Comparison of ENCODE assay signal across 19 cellular contexts in genomic region chr1:177969825-177970371, GRCh38. TPM values are rescaled to one million over a fixed set of nuclear protein-coding genes. Genes with fewer than 3 reads are reported as not detected.
DNase-seq lines count a peak whose midpoint lies in the region; ATAC-seq, FAIRE-seq and TF ChIP-seq lines count a peak whose summit lies in the region.
"Had no signal": no experiment of that assay in that cellular context is flagged by ENCODE, and none has a peak within 500 bp of the region (broad histone marks: within the 10 kb centered on the region; RNA-seq: fewer than 3 reads in every experiment).

A gene with protein sequence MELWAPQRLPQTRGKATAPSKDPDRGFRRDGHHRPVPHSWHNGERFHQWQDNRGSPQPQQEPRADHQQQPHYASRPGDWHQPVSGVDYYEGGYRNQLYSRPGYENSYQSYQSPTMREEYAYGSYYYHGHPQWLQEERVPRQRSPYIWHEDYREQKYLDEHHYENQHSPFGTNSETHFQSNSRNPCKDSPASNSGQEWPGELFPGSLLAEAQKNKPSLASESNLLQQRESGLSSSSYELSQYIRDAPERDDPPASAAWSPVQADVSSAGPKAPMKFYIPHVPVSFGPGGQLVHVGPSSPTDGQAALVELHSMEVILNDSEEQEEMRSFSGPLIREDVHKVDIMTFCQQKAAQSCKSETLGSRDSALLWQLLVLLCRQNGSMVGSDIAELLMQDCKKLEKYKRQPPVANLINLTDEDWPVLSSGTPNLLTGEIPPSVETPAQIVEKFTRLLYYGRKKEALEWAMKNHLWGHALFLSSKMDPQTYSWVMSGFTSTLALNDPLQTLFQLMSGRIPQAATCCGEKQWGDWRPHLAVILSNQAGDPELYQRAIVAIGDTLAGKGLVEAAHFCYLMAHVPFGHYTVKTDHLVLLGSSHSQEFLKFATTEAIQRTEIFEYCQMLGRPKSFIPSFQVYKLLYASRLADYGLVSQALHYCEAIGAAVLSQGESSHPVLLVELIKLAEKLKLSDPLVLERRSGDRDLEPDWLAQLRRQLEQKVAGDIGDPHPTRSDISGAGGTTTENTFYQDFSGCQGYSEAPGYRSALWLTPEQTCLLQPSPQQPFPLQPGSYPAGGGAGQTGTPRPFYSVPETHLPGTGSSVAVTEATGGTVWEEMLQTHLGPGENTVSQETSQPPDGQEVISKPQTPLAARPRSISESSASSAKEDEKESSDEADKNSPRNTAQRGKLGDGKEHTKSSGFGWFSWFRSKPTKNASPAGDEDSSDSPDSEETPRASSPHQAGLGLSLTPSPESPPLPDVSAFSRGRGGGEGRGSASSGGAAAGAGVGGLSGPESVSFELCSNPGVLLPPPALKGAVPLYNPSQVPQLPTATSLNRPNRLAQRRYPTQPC (minus strand): TSS chr1:177970058. CDS start chr1:177967981, 2,077 bp downstream.

- H3K9ac ChIP-seq in GM12878 (ENCODE audit: control insufficient read depth, insufficient read depth, low read length): no peak within 1 kb of the TSS

- TF ChIP-seq EP300 in GM12878 (IDR thresholded peaks at IDR 0.05; ENCODE audit: borderline replicate concordance in 1 of 2, control insufficient read depth in 1 of 2, low read depth in 2 of 2, low read length in 2 of 2): no peak

- 0 out of 2 replicates have a peak within 1 kb of the TSS, but pooled peaks have one; percentile 3 for H3K4me2 ChIP-seq in GM12878 (ENCODE audit: control insufficient read depth, insufficient read depth)

- no TSS peak for BruUV-seq in GM12878 (replicated peaks; lab: Mats Ljungman, UMichigan)

- H4K20me1 ChIP-seq in GM12878 (ENCODE audit: control insufficient read depth, insufficient read depth): no peaks in the 10 kb centered on the region

- ATAC-seq in right cardiac atrium: peak; percentile 16 to 18
- peak; percentile 48 for ATAC-seq in GM12878
- no peak for ATAC-seq in HG02623 (IDR thresholded peaks at IDR 0.05; ENCODE audit: unreplicated experiment)
- ATAC-seq: left lung had no signal

- intact Hi-C loops in right cardiac atrium (cut with DNase I) (loop anchor here in 1 of 4 donors (2.0 kb wide), 1 partner anchor 25 kb away; no protein-coding TSS in a partner anchor), GM12878 (cut with micrococcal nuclease; ENCODE audit: unreplicated experiment) (no loop called here)

- RAD21 ChIA-PET in GM12878 (lab: Charles Lee; ENCODE audit: unreplicated experiment): no interaction called here

- no peak for TF ChIP-seq CTCF in right atrium auricular region (IDR thresholded peaks at IDR 0.05)
- TF ChIP-seq CTCF in GM12878 (IDR thresholded peaks at IDR 0.05 in 2 of 3, conservative IDR thresholded peaks at IDR 0.05 in 1 of 3; ENCODE audit: control insufficient read depth in 2 of 3, extremely low read depth in 1 of 3, insufficient read depth in 1 of 3, low read depth in 3 of 3, low read length in 3 of 3): no peak

- H3K9me3 ChIP-seq in right cardiac atrium (ENCODE audit: control insufficient read depth, low read length) (no peaks in the 10 kb centered on the region), right atrium auricular region (no peaks in the 10 kb centered on the region), GM12878 (replicated peaks; ENCODE audit: control insufficient read depth, insufficient read depth, low read length) (no peaks in the 10 kb centered on the region; the same call in 2 of the 3 replicates)
- H3K9me3 ChIP-seq: left lung, thyroid gland had no signal

- H3K36me3 ChIP-seq in right atrium auricular region (peaks cover 7% of the 10 kb centered on the region), GM12878 (ENCODE audit: control insufficient read depth in 2 of 2, insufficient read depth in 2 of 2, low read length in 1 of 2) (no peaks in the 10 kb centered on the region)

- no peaks in the 10 kb centered on the region for H3K79me2 ChIP-seq in GM12878 (ENCODE audit: control insufficient read depth, insufficient read depth, low read length)

- FAIRE-seq in GM12878 (lab: Jason Lieb, UNC): no peak
- FAIRE-seq: bronchial epithelial cell, H1 had no signal

- 89% methylated on average over 12 of the region's 12 CpGs for WGBS in right cardiac atrium
- 35% methylated on average over 12 of the region's 12 CpGs for WGBS in GM12878 (ENCODE audit: insufficient coverage, insufficient replicate concordance, low lambda C conversion rate, missing lambda C conversion rate)

- TF ChIP-seq POLR2A in GM12878 (IDR thresholded peaks at IDR 0.05; ENCODE audit: low read depth, low read length) (no peak), erythroblast (IDR thresholded peaks at IDR 0.05; ENCODE audit: low read length) (no peak)

- H3K4me1 ChIP-seq in right cardiac atrium (ENCODE audit: control insufficient read depth, insufficient read depth, low read length): no peaks in the 10 kb centered on the region
- peaks cover 0 to 7% of the 10 kb centered on the region in 2 donors for H3K4me1 ChIP-seq in right atrium auricular region
- no peaks in the 10 kb centered on the region for H3K4me1 ChIP-seq in GM12878 (ENCODE audit: control insufficient read depth, insufficient read depth, low read length)
- H3K4me1 ChIP-seq: left lung, thyroid gland had no signal

- H3K4me3 ChIP-seq in right cardiac atrium (ENCODE audit: low read length): no peak within 1 kb of the TSS
- no peak within 1 kb of the TSS for H3K4me3 ChIP-seq in right atrium auricular region
- H3K4me3 ChIP-seq in GM12878: no peak within 1 kb of the TSS
- H3K4me3 ChIP-seq: left lung, thyroid gland had no signal

- H3K27ac ChIP-seq in right cardiac atrium (ENCODE audit: low read length): no peak within 1 kb of the TSS
- peak within 1 kb of the TSS in 1 of 2 donors; percentile 12 for H3K27ac ChIP-seq in right atrium auricular region
- no peak within 1 kb of the TSS for H3K27ac ChIP-seq in GM12878 (ENCODE audit: control insufficient read depth, insufficient read depth)
- H3K27ac ChIP-seq: left lung, thyroid gland had no signal

- SMC1A ChIA-PET in GM12878 (lab: Charles Lee; ENCODE audit: uncharacterized antibody, unreplicated experiment): interaction anchor here (0.7 to 1.1 kb wide), 2 partner anchors 27 to 184 kb away, joined by 3 read pairs; no protein-coding TSS in a partner anchor

- no peaks in the 10 kb centered on the region for H3K27me3 ChIP-seq in right cardiac atrium (ENCODE audit: control insufficient read depth, insufficient read depth)
- no peaks in the 10 kb centered on the region for H3K27me3 ChIP-seq in right atrium auricular region
- H3K27me3 ChIP-seq in GM12878 (replicated peaks in 1 of 2; ENCODE audit: control insufficient read depth in 2 of 2, insufficient read depth in 2 of 2, low read length in 1 of 2): no peaks in the 10 kb centered on the region
- H3K27me3 ChIP-seq: left lung, thyroid gland had no signal

- TF ChIP-seq RAD21 in GM12878 (IDR thresholded peaks at IDR 0.05; ENCODE audit: insufficient read depth, low read depth, low read length): no peak

- in situ Hi-C loops in GM12878 (cut with MboI): no loop called here

- DNase-seq in right cardiac atrium (no peak), right atrium auricular region (ENCODE audit: low spot score) (no peak), GM12878 (ENCODE audit: low read depth, low spot score) (no peak), mucosa of gallbladder (ENCODE audit: low spot score) (peak; percentile 82), mesenteric fat pad (ENCODE audit: low spot score) (no peak), erythroblast (lab: John Stamatoyannopoulos, UW) (no peak), NCI-H2196 (lab: John Stamatoyannopoulos, UW; ENCODE audit: unreplicated experiment) (no peak)
- DNase-seq: activated CD4-positive, alpha-beta T cell treated with anti-CD3 and anti-CD28 coated beads for 4 hours; activated naive CD4-positive, alpha-beta T cell treated with anti-CD3 and anti-CD28 coated beads, Interleukin-2, amount 10 ng/mL, durations not matched to agents 7 days and 5 days; CD4-positive, alpha-beta T cell; left lung; naive B cell; NCI-H2081 treated with DMSO at 0.1 percent for 48 hours; stimulated activated CD4-positive, alpha-beta T cell treated with anti-CD3 and anti-CD28 coated beads, Interleukin-4, amount 100 ng/mL, for 1 hour; thyroid gland had no signal

- peak within 1 kb of the TSS; percentile 23 for H2AFZ ChIP-seq in GM12878 (ENCODE audit: control insufficient read depth, low read depth, low read length)

- CTCF ChIA-PET in GM12878 (lab: Yijun Ruan, JAX): interaction anchor here (1.0 to 1.8 kb wide), 2 partner anchors 22 to 715 kb away, joined by 4 to 8 read pairs; no protein-coding TSS in a partner anchor

- POLR2A ChIA-PET in GM12878 (lab: Charles Lee): no interaction called here

TF ChIP-seq in GM12878, 131 proteins besides CTCF, POLR2A, EP300 and RAD21 (continues in another document):
- peak; percentile 4; the same call in 1 of the 2 replicates for TF ChIP-seq SPI1 (IDR thresholded peaks at IDR 0.05; ENCODE audit: borderline replicate concordance, insufficient read depth, low read depth, low read length)

RNA-seq across cellular contexts. Expression of the gene that starts here (rescaled TPM):
- total RNA-seq in right cardiac atrium: 1 to 10 TPM; 1.4 to 3.9 (median 2.6) TPM
- 2.9 TPM for polyA plus RNA-seq in right cardiac atrium
- total RNA-seq in right atrium auricular region: 1 to 10 TPM; 1.9 to 5.8 TPM
- 0.27 TPM in 1 of 2 replicates, not detected in the other for total RNA-seq in GM12878 (2013; cell fraction: nucleolus; rRNA removed)
- 0.17 and 0.38 TPM in 2 replicates for total RNA-seq in GM12878 (2014; rRNA removed)
- 0.13 and 0.14 TPM in 2 replicates for total RNA-seq in GM12878 (2014; rRNA removed; fragmentation: Illumina TruSeq; extraction: Trizol)
- 0.10 and 0.21 TPM in 2 replicates for total RNA-seq in GM12878 (2021)
- not detected for polyA plus RNA-seq in GM12878 (2011; ENCODE audit: low read depth)
- polyA plus RNA-seq in GM12878 (2011; rRNA removed): 0.94 and 1.7 TPM in 2 replicates
- 1.1 and 1.2 TPM in 2 replicates for polyA plus RNA-seq in GM12878 (2011; cell fraction: cytosol; rRNA removed)
- polyA plus RNA-seq in GM12878 (2011; cell fraction: nucleus; rRNA removed): 3.0 TPM in 2 replicates
- not detected in 2 replicates for polyA plus RNA-seq in GM12878 (2012)
- polyA plus RNA-seq in GM12878 (2014; fragmentation: Illumina TruSeq; extraction: Trizol): 0.08 and 0.18 TPM in 2 replicates
- polyA plus RNA-seq in GM12878 (2014; fragmentation: Nextera tagmentation; extraction: Ambion mirVana): not detected
- 0.22 and 0.38 TPM in 2 replicates for polyA plus RNA-seq in GM12878 (2014; rRNA removed)
- under 1 TPM; 0.11 to 0.18 TPM for polyA plus RNA-seq in GM12878 (2016; fragmentation: Nextera tagmentation; extraction: Ambion mirVana)
- polyA minus RNA-seq in GM12878 (2011; rRNA and poly(A)+ RNA removed): 0.57 and 0.80 TPM in 2 replicates
- 0.42 and 0.67 TPM in 2 replicates for polyA minus RNA-seq in GM12878 (2011; cell fraction: cytosol; rRNA and poly(A)+ RNA removed)
- 1.6 and 1.9 TPM in 2 replicates for polyA minus RNA-seq in GM12878 (2011; cell fraction: nucleus; rRNA and poly(A)+ RNA removed)
- 7.3 TPM for total RNA-seq in mucosa of gallbladder
- total RNA-seq in mesenteric fat pad: 2.9 TPM
- total RNA-seq: CD4-positive, alpha-beta T cell; T-helper 2 cell treated with Interferon-gamma antibody and Interleukin-4, amounts not matched to agents 100 ng/mL and 5 ng/mL, for 36 hours had no signal
